In the genomic region with DNA sequence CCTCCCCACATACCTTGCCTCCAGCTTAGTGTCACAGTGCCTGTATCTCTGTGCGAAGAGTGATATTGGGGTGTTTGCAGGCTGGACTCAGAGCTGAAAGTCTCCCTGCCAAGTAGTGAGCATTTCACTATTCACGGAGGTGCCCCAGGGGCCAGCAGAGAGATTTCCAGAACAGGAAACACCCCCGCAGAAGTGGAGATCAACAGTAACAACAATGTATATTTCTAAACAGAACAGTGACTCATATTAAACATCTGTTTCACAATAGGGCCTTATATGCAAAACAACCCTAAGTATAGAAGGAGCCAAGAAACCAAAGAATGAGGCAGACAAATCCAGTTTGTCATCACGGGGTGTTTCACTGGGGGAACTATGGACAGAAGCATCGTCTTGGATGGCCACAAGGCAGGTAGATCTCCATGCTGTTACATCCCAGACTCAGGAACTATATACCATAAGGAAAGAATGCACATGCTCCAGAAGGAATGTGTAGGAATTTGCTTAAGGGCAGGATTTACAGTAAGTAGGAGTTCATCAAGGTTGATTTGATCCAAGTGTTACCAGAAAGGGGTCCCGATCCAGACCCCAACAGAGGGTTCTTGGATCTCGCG, we compare ENCODE assay signal across 8 cellular contexts. TPM values are rescaled to one million over a fixed set of nuclear protein-coding genes. Genes with fewer than 3 reads are reported as not detected.
A peak's percentile ranks its signal among the peaks of the same experiment; 100 is the strongest.
DNase-seq lines count a peak whose midpoint lies in the region; ATAC-seq and TF ChIP-seq lines count a peak whose summit lies in the region.

No MANE protein-coding gene starts in this region.

- no peaks in the 10 kb centered on the region for H3K27me3 ChIP-seq in AG04450 (ENCODE audit: control insufficient read depth, insufficient read depth, low read length)

- H3K4me3 ChIP-seq in AG04450 (ENCODE audit: low read depth, low read length) (peak overlapping the region; percentile 44), foreskin fibroblast (ENCODE audit: low read depth in 1 of 2, low read length in 2 of 2) (peak overlapping the region in 1 of 2 donors; percentile 1)

- TF ChIP-seq CTCF in AG04450 (IDR thresholded peaks at IDR 0.05; ENCODE audit: low read depth, low read length) (0 out of 2 replicates have a peak, but pooled peaks have one; percentile 9), foreskin fibroblast (IDR thresholded peaks at IDR 0.05; ENCODE audit: low read depth, low read length) (no peak)

- H3K9me3 Mint-ChIP-seq in immature natural killer cell = peaks cover 0 to 1% (median 0%) of the 10 kb centered on the region in 6 donors

- no peaks in the 10 kb centered on the region for H3K9me3 ChIP-seq in AG04450 (ENCODE audit: control insufficient read depth, insufficient read depth, low read length)
- no peaks in the 10 kb centered on the region for H3K9me3 ChIP-seq in T-helper 17 cell (ENCODE audit: control insufficient read depth, low read length, poor library complexity, severe bottlenecking)

- ATAC-seq in GM18907 (IDR thresholded peaks at IDR 0.05; ENCODE audit: unreplicated experiment) (peak; percentile 79), HG03139 (IDR thresholded peaks at IDR 0.05; ENCODE audit: unreplicated experiment) (peak; percentile 82), T-helper 17 cell (peak; percentile 32)

- POLR2A ChIA-PET in AG04450 (lab: Yijun Ruan, JAX) = interaction anchor here (0.7 to 1.7 kb wide), 2 partner anchors 19 to 122 kb away, joined by 4 to 12 read pairs; no protein-coding TSS in a partner anchor

- peak overlapping the region; percentile 60 for H3K27ac Mint-ChIP-seq in T-helper 17 cell
- no peak overlapping the region for H3K27ac Mint-ChIP-seq in immature natural killer cell

- DNase-seq in AG04450 (ENCODE audit: low read depth, low spot score) (peak; percentile 80), T-helper 17 cell (no peak), foreskin fibroblast (peak; percentile 88 to 93), immature natural killer cell (no peak), COR-L47 (lab: John Stamatoyannopoulos, UW) (no peak)
- peak; percentile 5 to 22 for DNase-seq in stimulated activated CD4-positive, alpha-beta T cell treated with anti-CD3 and anti-CD28 coated beads, Interleukin-1b, Interleukin-23, amount 100 ng/mL, for 4 hours (ENCODE audit: low read depth in 2 of 2)

- H3K4me1 Mint-ChIP-seq in T-helper 17 cell (peaks cover 6% of the 10 kb centered on the region), immature natural killer cell (no peaks in the 10 kb centered on the region)

- CTCF ChIA-PET in AG04450 (lab: Charles Lee) = interaction anchor here (0.7 kb wide), 1 partner anchor 24 kb away, joined by 3 read pairs; no protein-coding TSS in a partner anchor

- no peak overlapping the region for H3K4me3 Mint-ChIP-seq in T-helper 17 cell
- H3K4me3 Mint-ChIP-seq in immature natural killer cell = no peak overlapping the region

- peak overlapping the region; percentile 84 for H3K27ac ChIP-seq in AG04450 (ENCODE audit: low read depth, low read length)

- H3K36me3 Mint-ChIP-seq in T-helper 17 cell (ENCODE audit: low read depth) (peaks cover 2% of the 10 kb centered on the region), immature natural killer cell (no peaks in the 10 kb centered on the region)

- H3K27me3 Mint-ChIP-seq in T-helper 17 cell (no peaks in the 10 kb centered on the region), immature natural killer cell (ENCODE audit: low read depth in 3 of 3) (peaks cover 0 to 5% (median 3%) of the 10 kb centered on the region in 3 donors)

RNA-seq across cellular contexts. Expression of a gene that starts 29.3 kb away (rescaled TPM):
- polyA plus RNA-seq in AG04450 (2011; rRNA removed) (not detected in 2 replicates), immature natural killer cell (not detected)
- not detected in 2 replicates for polyA minus RNA-seq in AG04450 (2011; rRNA and poly(A)+ RNA removed)
- not detected for total RNA-seq in T-helper 17 cell

RNA-seq across cellular contexts. Expression of a gene that starts 35.9 kb away (rescaled TPM):
- polyA plus RNA-seq in AG04450 (2011; rRNA removed) = 34.9 and 50.0 TPM in 2 replicates
- 34.2 and 38.4 TPM in 2 replicates for polyA minus RNA-seq in AG04450 (2011; rRNA and poly(A)+ RNA removed)
- 100 to 1,000 TPM; 136 to 140 TPM for total RNA-seq in T-helper 17 cell
- 100 to 1,000 TPM in 2 of 3 donors, 10 to 100 TPM in 1; 79.5 to 161 (median 104) TPM for polyA plus RNA-seq in immature natural killer cell

Comparison
In these comparisons a context has a peak if more than half of its experiments do, and no peak if none do; other contexts are left out.
1. DNase-seq: peak in AG04450 (single experiment), foreskin fibroblast (2 of 2) and stimulated activated CD4-positive, alpha-beta T cell treated with anti-CD3 and anti-CD28 coated beads, Interleukin-1b, Interleukin-23, amount 100 ng/mL, for 4 hours (2 of 2); none in T-helper 17 cell (0 of 3), immature natural killer cell (0 of 3) and COR-L47 (single experiment).
2. ATAC-seq: peak in every context shown above with its lines; median percentile 82 in HG03139; 79 in GM18907; 32 in T-helper 17 cell.